In the genomic region with DNA sequence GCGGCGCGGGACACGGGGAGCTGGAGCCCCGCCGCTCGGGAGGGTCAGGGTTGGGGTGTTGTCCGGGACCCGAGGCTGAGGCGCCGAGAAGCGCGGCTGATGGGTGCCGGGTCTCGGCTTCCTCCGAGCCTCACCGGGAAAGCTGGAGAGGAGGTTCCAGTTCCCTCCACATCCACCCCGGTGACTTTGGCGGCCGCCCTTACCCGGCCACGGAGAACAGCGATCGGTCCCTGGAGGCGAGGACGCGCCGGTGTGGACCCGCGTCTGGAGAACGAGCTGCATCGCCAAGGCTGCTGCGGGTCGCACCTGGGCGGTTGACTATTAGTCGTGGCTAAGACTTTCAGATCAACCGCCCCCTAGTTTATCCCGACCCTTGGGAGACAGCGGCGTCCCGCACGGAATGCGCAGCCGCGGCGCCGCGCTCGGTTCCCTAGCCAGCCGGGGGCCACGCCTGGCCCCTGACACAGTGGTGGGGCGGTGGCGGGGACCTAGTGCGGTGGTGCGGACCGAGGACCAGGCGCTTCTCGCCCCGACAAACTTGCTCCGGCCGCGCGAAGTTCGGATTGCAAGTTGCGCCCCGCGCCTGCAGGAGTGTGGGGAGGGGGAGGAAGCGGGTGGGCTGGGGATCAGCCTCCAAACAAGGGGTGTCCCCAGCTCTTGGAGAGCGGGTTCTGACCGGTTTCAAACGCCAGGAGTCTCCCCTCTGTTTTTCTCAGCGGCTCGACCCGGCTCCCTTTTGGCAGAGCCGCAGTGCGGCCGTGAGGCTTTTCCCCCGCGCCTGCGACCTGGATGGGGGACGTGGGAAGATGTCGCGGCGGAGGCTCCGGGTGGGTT, we compare ENCODE assay signal across 8 cellular contexts. TPM values are rescaled to one million over a fixed set of nuclear protein-coding genes. Genes with fewer than 3 reads are reported as not detected.
DNase-seq lines count a peak whose midpoint lies in the region; ATAC-seq and TF ChIP-seq lines count a peak whose summit lies in the region.

No MANE protein-coding gene starts in this region.

- peaks cover 0 to 3% of the 10 kb centered on the region in 2 donors for H3K36me3 Mint-ChIP-seq in stimulated activated naive B cell treated with anti-CD40 and anti-IgM and Interleukin-4, amounts not matched to agents 10 μg/mL and 1 μg/mL and 100 μg/mL, for 72 hours

- no peak for TF ChIP-seq POLR2A in GM18505 (IDR thresholded peaks at IDR 0.05; ENCODE audit: borderline replicate concordance, extremely low read depth, insufficient read depth, insufficient read length)

- H3K4me1 ChIP-seq in colonic mucosa (no peaks in the 10 kb centered on the region), left lung (peaks cover 0 to 33% of the 10 kb centered on the region in 2 donors)

- H3K4me3 ChIP-seq in colonic mucosa = peak overlapping the region; percentile 74
- peak overlapping the region; percentile 58 to 65 for H3K4me3 ChIP-seq in left lung

- H3K36me3 ChIP-seq in colonic mucosa = no peaks in the 10 kb centered on the region
- H3K36me3 ChIP-seq in left lung = no peaks in the 10 kb centered on the region

- no peaks in the 10 kb centered on the region for H3K9me3 Mint-ChIP-seq in stimulated activated naive B cell treated with anti-CD40 and anti-IgM and Interleukin-4, amounts not matched to agents 10 μg/mL and 1 μg/mL and 100 μg/mL, for 72 hours

- peaks cover 42 to 43% of the 10 kb centered on the region in 2 donors for H3K27me3 Mint-ChIP-seq in stimulated activated naive B cell treated with anti-CD40 and anti-IgM and Interleukin-4, amounts not matched to agents 10 μg/mL and 1 μg/mL and 100 μg/mL, for 72 hours

- no peak for TF ChIP-seq CTCF in colonic mucosa (IDR thresholded peaks at IDR 0.05)
- TF ChIP-seq CTCF in left lung (IDR thresholded peaks at IDR 0.05) = no peak

- H3K4me1 Mint-ChIP-seq in stimulated activated naive B cell treated with anti-CD40 and anti-IgM and Interleukin-4, amounts not matched to agents 10 μg/mL and 1 μg/mL and 100 μg/mL, for 72 hours = peaks cover 18 to 26% of the 10 kb centered on the region in 2 donors

- ATAC-seq in GM18505 (IDR thresholded peaks at IDR 0.05; ENCODE audit: unreplicated experiment) (peak; percentile 26), left lung (peak; percentile 36), GM18873 (IDR thresholded peaks at IDR 0.05; ENCODE audit: low FRiP score, unreplicated experiment) (no peak)
- peak; percentile 35 for ATAC-seq in stimulated activated naive B cell treated with anti-CD40 and anti-IgM and Interleukin-4, amounts not matched to agents 10 μg/mL and 1 μg/mL and 100 μg/mL, for 72 hours (replicated peaks)

- intact Hi-C loops in colonic mucosa (cut with DNase I) (no loop called here), left lung (cut with DNase I) (no loop called here)

- DNase-seq in AG08396 (ENCODE audit: low spot score) (peak; percentile 62), RKO (ENCODE audit: low spot score) (peak; percentile 6), colonic mucosa (peak; percentile 47), left lung (peak; percentile 36 to 85), SKM-1 (lab: John Stamatoyannopoulos, UW; ENCODE audit: unreplicated experiment) (no peak)
- DNase-seq in stimulated activated naive B cell treated with anti-CD40 and anti-IgM and Interleukin-4, amounts not matched to agents 10 μg/mL and 1 μg/mL and 100 μg/mL, for 72 hours = no peak

- H3K9me3 ChIP-seq in colonic mucosa (no peaks in the 10 kb centered on the region), left lung (no peaks in the 10 kb centered on the region)

- H3K27me3 ChIP-seq in colonic mucosa (no peaks in the 10 kb centered on the region), left lung (peaks cover 5 to 81% of the 10 kb centered on the region in 2 donors)

- peak overlapping the region; percentile 70 to 76 for H3K4me3 Mint-ChIP-seq in stimulated activated naive B cell treated with anti-CD40 and anti-IgM and Interleukin-4, amounts not matched to agents 10 μg/mL and 1 μg/mL and 100 μg/mL, for 72 hours

- H3K27ac ChIP-seq in colonic mucosa (peak overlapping the region; percentile 77), left lung (peak overlapping the region; percentile 82)

- H3K9ac ChIP-seq in colonic mucosa (ENCODE audit: low read depth in 2 of 2, low read length in 2 of 2) = peak overlapping the region; percentile 75 to 87

- no peak overlapping the region for H3K27ac Mint-ChIP-seq in stimulated activated naive B cell treated with anti-CD40 and anti-IgM and Interleukin-4, amounts not matched to agents 10 μg/mL and 1 μg/mL and 100 μg/mL, for 72 hours

RNA-seq across cellular contexts. Expression of a gene that starts 0.5 kb away (rescaled TPM):
- total RNA-seq in colonic mucosa (10 to 100 TPM; 13.9 to 14.0 TPM), left lung (10 to 100 TPM; 22.4 to 32.9 TPM)

Comparison
In these comparisons a context has a peak if more than half of its experiments do, and no peak if none do; other contexts are left out.
1. DNase-seq: peak in AG08396 (single experiment), RKO (single experiment), colonic mucosa (single experiment) and left lung (2 of 2); none in stimulated activated naive B cell treated with anti-CD40 and anti-IgM and Interleukin-4, amounts not matched to agents 10 μg/mL and 1 μg/mL and 100 μg/mL, for 72 hours (single experiment) and SKM-1 (single experiment).